ENCODE assay signal across 12 cellular contexts in the genomic region with DNA sequence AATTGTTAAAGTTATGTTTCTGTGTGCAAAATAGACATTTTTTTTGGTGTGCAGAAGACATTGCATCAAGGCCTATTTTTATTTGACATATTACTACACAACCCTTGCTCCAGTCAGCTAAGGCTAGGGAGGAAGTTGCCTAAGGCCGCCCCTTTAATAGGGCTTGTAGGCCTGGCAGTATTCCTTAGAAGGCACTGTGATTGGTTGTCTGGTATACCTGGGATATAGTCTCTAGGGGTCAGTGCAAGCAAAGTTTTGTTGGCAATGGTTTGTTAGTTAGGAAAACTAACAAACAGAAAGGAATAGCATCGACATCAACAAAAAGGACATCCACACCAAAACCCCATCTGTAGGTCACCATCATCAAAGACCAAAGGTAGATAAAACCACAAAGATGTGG. TPM values are rescaled to one million over a fixed set of nuclear protein-coding genes. Genes with fewer than 3 reads are reported as not detected.
DNase-seq lines count a peak whose midpoint lies in the region; ATAC-seq and TF ChIP-seq lines count a peak whose summit lies in the region.
"Had no signal": no experiment of that assay in that cellular context is flagged by ENCODE, and none has a peak within 500 bp of the region (broad histone marks: within the 10 kb centered on the region; RNA-seq: fewer than 3 reads in every experiment).

No MANE protein-coding gene starts in this region.

- H3K9me3 ChIP-seq in IMR-90 (ENCODE audit: control insufficient read depth, insufficient read depth, low read length) (no peaks in the 10 kb centered on the region), WERI-Rb-1 (ENCODE audit: severe bottlenecking) (no peaks in the 10 kb centered on the region), ovary (no peaks in the 10 kb centered on the region)

- no peak overlapping the region for H4K91ac ChIP-seq in IMR-90 (ENCODE audit: insufficient read depth, low read depth, low read length)

- no peak for TF ChIP-seq EP300 in ovary (IDR thresholded peaks at IDR 0.05)

- BruUV-seq in IMR-90 (replicated peaks; lab: Mats Ljungman, UMichigan), result no TSS peak

- no peak overlapping the region for H3K18ac ChIP-seq in IMR-90 (ENCODE audit: low read depth, low read length)

- dilution Hi-C loops in IMR-90 (cut with HindIII; ENCODE audit: low sequenced_read_pairs, unreplicated experiment), result no loop called here

- no peak overlapping the region for H3K4me2 ChIP-seq in IMR-90 (ENCODE audit: low read depth, low read length)

- CTCF ChIA-PET in IMR-90 (lab: Yijun Ruan, JAX), result interaction anchor here (0.6 to 0.7 kb wide), 2 partner anchors 30 to 910 kb away, joined by 3 read pairs; no protein-coding TSS in a partner anchor

- TF ChIP-seq CTCF in IMR-90 (conservative IDR thresholded peaks at IDR 0.05; ENCODE audit: low read depth, low read length) (no peak; the same call in 1 of the 2 replicates), WERI-Rb-1 (IDR thresholded peaks at IDR 0.05; ENCODE audit: low read depth, low read length) (peak; percentile 19; the same call in 1 of the 2 replicates), ovary (IDR thresholded peaks at IDR 0.05) (no peak)

- H4K20me1 ChIP-seq in IMR-90 (ENCODE audit: insufficient read depth, low read length), result no peaks in the 10 kb centered on the region

- peak; percentile 69 for ATAC-seq in IMR-90 (ENCODE audit: low read depth)
- no peak for ATAC-seq in stimulated activated memory B cell treated with anti-CD40 and anti-IgM and Interleukin-4, amounts not matched to agents 10 μg/mL and 1 μg/mL and 100 μg/mL, for 72 hours
- ATAC-seq: naive thymus-derived CD8-positive, alpha-beta T cell had no signal

- no peak overlapping the region for H2AK5ac ChIP-seq in IMR-90 (ENCODE audit: low read depth, low read length)

- H4K5ac ChIP-seq in IMR-90 (ENCODE audit: low read depth, low read length), result no peak overlapping the region

- no peak overlapping the region for H2AK9ac ChIP-seq in IMR-90 (replicated peaks; ENCODE audit: low read depth, low read length, poor library complexity)

- no peak overlapping the region for H2AFZ ChIP-seq in IMR-90 (replicated peaks; ENCODE audit: low read length, poor library complexity)

- H2BK15ac ChIP-seq in IMR-90 (ENCODE audit: low read depth, low read length), result no peak overlapping the region

- TF ChIP-seq RAD21 in IMR-90 (IDR thresholded peaks at IDR 0.05; ENCODE audit: low read length), result peak; percentile 34; the same call in 1 of the 2 replicates

- no peaks in the 10 kb centered on the region for H3K9me1 ChIP-seq in IMR-90 (ENCODE audit: insufficient read depth, low read length)

- H3K23ac ChIP-seq in IMR-90 (ENCODE audit: low read depth, low read length), result no peak overlapping the region

- H3K4me1 Mint-ChIP-seq in stimulated activated memory B cell treated with anti-CD40 and anti-IgM and Interleukin-4, amounts not matched to agents 10 μg/mL and 1 μg/mL and 100 μg/mL, for 72 hours, result no peaks in the 10 kb centered on the region
- H3K4me1 Mint-ChIP-seq: naive thymus-derived CD8-positive, alpha-beta T cell had no signal

- WGBS in IMR-90 (ENCODE audit: extremely low coverage in 2 of 2, insufficient read length in 1 of 2), 2 experiments, result no CpG with 5 or more reads among the region's 2 CpGs
- 77 to 90% (median 86%) methylated on average over 2 of the region's 2 CpGs for WGBS in ovary, 3 donors

- intact Hi-C loops in IMR-90 (cut with micrococcal nuclease), result loop anchor here (2.0 kb wide), 1 partner anchor 170 kb away; no protein-coding TSS in a partner anchor
- intact Hi-C loops in ovary (cut with DNase I), result no loop called here

- H3K27ac ChIP-seq in IMR-90 (ENCODE audit: insufficient read depth, low read length) (no peak overlapping the region), WERI-Rb-1 (no peak overlapping the region), ovary (no peak overlapping the region)

- H3K27me3 Mint-ChIP-seq in stimulated activated memory B cell treated with anti-CD40 and anti-IgM and Interleukin-4, amounts not matched to agents 10 μg/mL and 1 μg/mL and 100 μg/mL, for 72 hours, result no peaks in the 10 kb centered on the region
- H3K27me3 Mint-ChIP-seq: naive thymus-derived CD8-positive, alpha-beta T cell had no signal

- no peak overlapping the region for H3K9ac ChIP-seq in IMR-90 (ENCODE audit: low read depth, low read length)

- H4K8ac ChIP-seq in IMR-90 (ENCODE audit: low read depth in 2 of 2, low read length in 2 of 2), result no peak overlapping the region

- no peaks in the 10 kb centered on the region for H3K9me3 Mint-ChIP-seq in stimulated activated memory B cell treated with anti-CD40 and anti-IgM and Interleukin-4, amounts not matched to agents 10 μg/mL and 1 μg/mL and 100 μg/mL, for 72 hours

- no peak overlapping the region for H3K14ac ChIP-seq in IMR-90 (replicated peaks; ENCODE audit: low read depth, low read length)

- H3K36me3 ChIP-seq in IMR-90 (ENCODE audit: control insufficient read depth, insufficient read depth, low read length) (no peaks in the 10 kb centered on the region), WERI-Rb-1 (no peaks in the 10 kb centered on the region), ovary (no peaks in the 10 kb centered on the region)

- H2BK20ac ChIP-seq in IMR-90 (ENCODE audit: low read depth, low read length), result no peak overlapping the region

- H3K4me3 ChIP-seq in IMR-90 (ENCODE audit: insufficient read depth, low read depth, low read length), result no peak overlapping the region
- H3K4me3 ChIP-seq in WERI-Rb-1 (ENCODE audit: low read depth, low read length), result no peak overlapping the region
- no peak overlapping the region for H3K4me3 ChIP-seq in ovary

- no peak overlapping the region for H2BK120ac ChIP-seq in IMR-90 (ENCODE audit: low read depth, low read length)

- no peaks in the 10 kb centered on the region for H3K36me3 Mint-ChIP-seq in stimulated activated memory B cell treated with anti-CD40 and anti-IgM and Interleukin-4, amounts not matched to agents 10 μg/mL and 1 μg/mL and 100 μg/mL, for 72 hours

- no peak overlapping the region for H2BK5ac ChIP-seq in IMR-90 (ENCODE audit: low read depth, low read length, poor library complexity, severe bottlenecking)

- TF ChIP-seq POLR2A in IMR-90 (IDR thresholded peaks at IDR 0.05; ENCODE audit: low read depth, low read length) (no peak), ovary (IDR thresholded peaks at IDR 0.05) (no peak)

- no peaks in the 10 kb centered on the region for H3K79me1 ChIP-seq in IMR-90 (ENCODE audit: low read depth in 1 of 2, low read length in 2 of 2)

- no peak overlapping the region for H3K4ac ChIP-seq in IMR-90 (ENCODE audit: low read depth, low read length)

- no peak overlapping the region for H3K4me3 Mint-ChIP-seq in stimulated activated memory B cell treated with anti-CD40 and anti-IgM and Interleukin-4, amounts not matched to agents 10 μg/mL and 1 μg/mL and 100 μg/mL, for 72 hours
- H3K4me3 Mint-ChIP-seq: naive thymus-derived CD8-positive, alpha-beta T cell had no signal

- H3K4me1 ChIP-seq in IMR-90 (ENCODE audit: control insufficient read depth, insufficient read depth, low read length), result no peaks in the 10 kb centered on the region
- no peaks in the 10 kb centered on the region for H3K4me1 ChIP-seq in ovary (ENCODE audit: insufficient read depth)

- H3K27ac Mint-ChIP-seq in stimulated activated memory B cell treated with anti-CD40 and anti-IgM and Interleukin-4, amounts not matched to agents 10 μg/mL and 1 μg/mL and 100 μg/mL, for 72 hours, result no peak overlapping the region
- H3K27ac Mint-ChIP-seq: naive thymus-derived CD8-positive, alpha-beta T cell had no signal

- DNase-seq in CD1c-positive myeloid dendritic cell (ENCODE audit: extremely low spot score) (peak; percentile 9), IMR-90 (peak; percentile 35), WERI-Rb-1 (peak; percentile 23), iPS-NIHi7 (ENCODE audit: extremely low spot score) (peak; percentile 77), medulla oblongata (ENCODE audit: extremely low spot score) (no peak), ovary (no peak), Ammon's horn (ENCODE audit: low spot score) (no peak)
- DNase-seq: activated naive CD4-positive, alpha-beta T cell treated with anti-CD3 and anti-CD28 coated beads, Interleukin-2, amount 50 U/mL, for 16 hours; naive thymus-derived CD8-positive, alpha-beta T cell; NCI-H1930 had no signal

- H3K56ac ChIP-seq in IMR-90 (ENCODE audit: extremely low read depth, insufficient read depth, low read length), result no peak overlapping the region

- POLR2A ChIA-PET in IMR-90 (lab: Charles Lee; ENCODE audit: unreplicated experiment), result no interaction called here

- no peaks in the 10 kb centered on the region for H3K27me3 ChIP-seq in IMR-90 (ENCODE audit: control insufficient read depth, insufficient read depth, low read length)
- no peaks in the 10 kb centered on the region for H3K27me3 ChIP-seq in WERI-Rb-1 (ENCODE audit: insufficient read depth, low read depth, severe bottlenecking)
- H3K27me3 ChIP-seq in ovary, result no peaks in the 10 kb centered on the region

- in situ Hi-C loops in IMR-90 (cut with MboI; ENCODE audit: low sequenced_read_pairs), result loop anchor here (10.0 kb wide), 2 partner anchors 174 to 454 kb away; no protein-coding TSS in a partner anchor

TF ChIP-seq in IMR-90, 13 proteins besides CTCF, POLR2A, EP300 and RAD21 (continues in another document):
- no peak for TF ChIP-seq USF2 (IDR thresholded peaks at IDR 0.05; ENCODE audit: low read depth, low read length)

RNA-seq across cellular contexts. Expression of gene CCDC15, which starts 16.9 kb away (rescaled TPM):
- total RNA-seq in IMR-90 (2012; rRNA removed), result 2.0 and 2.5 TPM in 2 replicates
- polyA plus RNA-seq in IMR-90 (2012; rRNA removed), result 0.69 and 1.1 TPM in 2 replicates
- polyA plus RNA-seq in IMR-90 (2012; cell fraction: cytosol; rRNA removed), result 0.12 and 0.24 TPM in 2 replicates
- polyA plus RNA-seq in IMR-90 (2012; cell fraction: nucleus; rRNA removed; ENCODE audit: low replicate concordance), result 0.13 and 1.2 TPM in 2 replicates
- total RNA-seq in ovary, result 1 to 10 TPM in 5 of 7 donors, under 1 TPM in 2; 0.87 to 1.9 (median 1.4) TPM
- 1 to 10 TPM in 1 of 2 donors, under 1 TPM in 1; 0.82 to 1.1 TPM for polyA plus RNA-seq in ovary

RNA-seq across cellular contexts. Expression of gene HEPACAM, which starts 35.1 kb away (rescaled TPM):
- total RNA-seq in IMR-90 (2012; rRNA removed) (0.18 TPM in 1 of 2 replicates, not detected in the other), ovary (under 1 TPM in 2 of 7 donors, not detected in 5; 0.10 TPM)
- polyA plus RNA-seq in IMR-90 (2012; rRNA removed) (0.03 and 0.09 TPM in 2 replicates), ovary (under 1 TPM in 1 of 2 donors, not detected in 1; 0.13 TPM)
- polyA plus RNA-seq in IMR-90 (2012; cell fraction: cytosol; rRNA removed), result 0.02 and 0.23 TPM in 2 replicates
- 0.12 and 0.19 TPM in 2 replicates for polyA plus RNA-seq in IMR-90 (2012; cell fraction: nucleus; rRNA removed; ENCODE audit: low replicate concordance)
- total RNA-seq: naive thymus-derived CD8-positive, alpha-beta T cell had no signal
- polyA plus RNA-seq: naive thymus-derived CD8-positive, alpha-beta T cell had no signal

RNA-seq across cellular contexts. Expression of gene HEPN1, which starts 51.9 kb away (rescaled TPM):
- not detected in 2 replicates for total RNA-seq in IMR-90 (2012; rRNA removed)
- polyA plus RNA-seq in IMR-90 (2012; rRNA removed), result not detected in 2 replicates
- not detected in 2 replicates for polyA plus RNA-seq in IMR-90 (2012; cell fraction: cytosol; rRNA removed)
- polyA plus RNA-seq in IMR-90 (2012; cell fraction: nucleus; rRNA removed; ENCODE audit: low replicate concordance), result not detected in 2 replicates
- under 1 TPM in 2 of 7 donors, not detected in 5; 0.24 to 0.48 TPM for total RNA-seq in ovary
- not detected for polyA plus RNA-seq in ovary
- total RNA-seq: frontal cortex; naive thymus-derived CD8-positive, alpha-beta T cell had no signal
- polyA plus RNA-seq: naive thymus-derived CD8-positive, alpha-beta T cell had no signal

Comparison
In these comparisons a context has a peak if more than half of its experiments do, and no peak if none do; other contexts are left out.
1. DNase-seq: peak in CD1c-positive myeloid dendritic cell (single experiment), IMR-90 (single experiment), WERI-Rb-1 (single experiment) and iPS-NIHi7 (single experiment); none in medulla oblongata (single experiment), ovary (0 of 5) and Ammon's horn (single experiment).